In the genomic region with DNA sequence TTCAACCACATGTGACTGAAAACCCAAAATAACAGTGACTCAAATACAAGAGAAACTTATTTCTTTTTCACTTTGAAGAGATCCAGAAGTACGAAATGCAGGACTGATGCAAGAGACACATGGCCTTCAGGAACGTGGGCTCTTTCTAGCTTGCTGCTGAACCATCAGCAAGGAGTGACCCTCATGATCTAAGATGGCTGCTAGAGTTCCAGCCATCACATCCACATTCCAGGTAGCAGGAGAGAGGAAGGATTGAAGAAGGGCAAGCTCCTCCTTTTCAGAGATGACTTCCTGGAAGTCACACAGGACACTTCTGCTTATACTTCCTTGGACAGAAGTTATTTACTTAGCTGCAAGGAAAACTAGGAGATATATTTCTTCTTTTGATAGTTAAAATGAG, we compare ENCODE assay signal across 27 cellular contexts.
"Had no signal": no experiment of that assay in that cellular context is flagged by ENCODE, and none has a peak within 500 bp of the region (broad histone marks: within the 10 kb centered on the region; RNA-seq: fewer than 3 reads in every experiment).

No MANE protein-coding gene starts in this region.

- ATAC-seq: naive thymus-derived CD4-positive, alpha-beta T cell; natural killer cell; psoas muscle; right cardiac atrium; right lobe of liver; stimulated activated effector memory CD8-positive, alpha-beta T cell treated with anti-CD3 and anti-CD28 coated beads, Interleukin-12 subunit alpha, Interleukin-12 subunit beta, amount 100 ng/mL, for 72 hours; stimulated activated naive B cell treated with anti-CD40 and anti-IgM and Interleukin-4, amounts not matched to agents 10 μg/mL and 1 μg/mL and 100 μg/mL, for 72 hours had no signal

- H3K27me3 ChIP-seq: neural progenitor cell, right lobe of liver, thyroid gland, tibial nerve, upper lobe of left lung, uterus had no signal

- H3K36me3 Mint-ChIP-seq: natural killer cell; neural progenitor cell; stimulated activated effector memory CD8-positive, alpha-beta T cell treated with anti-CD3 and anti-CD28 coated beads, Interleukin-12 subunit alpha, Interleukin-12 subunit beta, amount 100 ng/mL, for 72 hours; stimulated activated naive B cell treated with anti-CD40 and anti-IgM and Interleukin-4, amounts not matched to agents 10 μg/mL and 1 μg/mL and 100 μg/mL, for 72 hours had no signal

- H3K4me2 ChIP-seq: neural progenitor cell had no signal

- H3K4me1 ChIP-seq: neural progenitor cell, parathyroid adenoma, psoas muscle, right lobe of liver, sigmoid colon, thyroid gland, tibial nerve, upper lobe of left lung, uterus had no signal

- H3K27ac Mint-ChIP-seq: natural killer cell; nephron; neural progenitor cell; progenitor cell of endocrine pancreas; stimulated activated effector memory CD8-positive, alpha-beta T cell treated with anti-CD3 and anti-CD28 coated beads, Interleukin-12 subunit alpha, Interleukin-12 subunit beta, amount 100 ng/mL, for 72 hours; stimulated activated naive B cell treated with anti-CD40 and anti-IgM and Interleukin-4, amounts not matched to agents 10 μg/mL and 1 μg/mL and 100 μg/mL, for 72 hours; stimulated activated naive CD8-positive, alpha-beta T cell treated with anti-CD3 and anti-CD28 coated beads, Interleukin-15, Interleukin-2, amounts not matched to agents 100 ng/mL and 50 ng/mL, for 24 hours had no signal

- H3K4me1 Mint-ChIP-seq: nephron; neural progenitor cell; stimulated activated effector memory CD8-positive, alpha-beta T cell treated with anti-CD3 and anti-CD28 coated beads, Interleukin-12 subunit alpha, Interleukin-12 subunit beta, amount 100 ng/mL, for 72 hours; stimulated activated naive B cell treated with anti-CD40 and anti-IgM and Interleukin-4, amounts not matched to agents 10 μg/mL and 1 μg/mL and 100 μg/mL, for 72 hours had no signal

- H3K9ac ChIP-seq: neural progenitor cell, parathyroid adenoma had no signal

- H3K79me2 ChIP-seq: parathyroid adenoma had no signal

- H2AFZ ChIP-seq: neural progenitor cell, parathyroid adenoma had no signal

- H3K4me3 ChIP-seq: neural progenitor cell, psoas muscle, right lobe of liver, sigmoid colon, stomach, thoracic aorta, thyroid gland, tibial nerve, upper lobe of left lung, uterus had no signal

- H3K36me3 ChIP-seq: neural progenitor cell, right lobe of liver, sigmoid colon, stomach, thoracic aorta, thyroid gland, tibial nerve, upper lobe of left lung, uterus had no signal

- DNase-seq: naive thymus-derived CD4-positive, alpha-beta T cell; natural killer cell; occipital lobe; psoas muscle; right cardiac atrium; right lobe of liver; sigmoid colon; small intestine; stimulated activated CD4-positive, alpha-beta T cell treated with anti-CD3 and anti-CD28 coated beads, Interleukin-15, amount 100 ng/mL, for 24 hours; stimulated activated CD4-positive, alpha-beta T cell treated with anti-CD3 and anti-CD28 coated beads, Interleukin-2, amount 100 ng/mL, for 24 hours; stimulated activated CD4-positive, alpha-beta T cell treated with anti-CD3 and anti-CD28 coated beads, Interleukin-2, amount 100 ng/mL, for 48 hours; stimulated activated CD4-positive, alpha-beta T cell treated with anti-CD3 and anti-CD28 coated beads, Interleukin-4, amount 100 ng/mL, for 24 hours; stimulated activated naive B cell treated with anti-CD40 and anti-IgM and Interleukin-4, amounts not matched to agents 10 μg/mL and 1 μg/mL and 100 μg/mL, for 72 hours; stimulated activated naive CD4-positive, alpha-beta T cell treated with Interleukin-2 at 50 U/mL for 16 hours; stomach; thyroid gland; trophoblast cell; upper lobe of left lung; uterus had no signal

- FAIRE-seq: small intestine had no signal

- H3K4me3 Mint-ChIP-seq: naive thymus-derived CD4-positive, alpha-beta T cell; natural killer cell; nephron; neural progenitor cell; stimulated activated effector memory CD8-positive, alpha-beta T cell treated with anti-CD3 and anti-CD28 coated beads, Interleukin-12 subunit alpha, Interleukin-12 subunit beta, amount 100 ng/mL, for 72 hours; stimulated activated naive B cell treated with anti-CD40 and anti-IgM and Interleukin-4, amounts not matched to agents 10 μg/mL and 1 μg/mL and 100 μg/mL, for 72 hours; stimulated activated naive CD8-positive, alpha-beta T cell treated with anti-CD3 and anti-CD28 coated beads, Interleukin-15, Interleukin-2, amounts not matched to agents 100 ng/mL and 50 ng/mL, for 24 hours had no signal

- H3K27ac ChIP-seq: neural progenitor cell, parathyroid adenoma, psoas muscle, right lobe of liver, sigmoid colon, stomach, thoracic aorta, thyroid gland, tibial nerve, upper lobe of left lung, uterus had no signal

- H3K9me3 Mint-ChIP-seq: neural progenitor cell had no signal

- H3K9me3 ChIP-seq: psoas muscle, right lobe of liver, stomach, thoracic aorta, thyroid gland, upper lobe of left lung, uterus had no signal
